ENCODE assay signal across 1 cellular context in genomic region chr10:93461807-93462178, GRCh38.
TF ChIP-seq lines count a peak whose summit lies in the region.

No MANE protein-coding gene starts in this region.

TF ChIP-seq in HepG2, 621 proteins besides CTCF, POLR2A, EP300 and RAD21 (continued from another document):
- TF ChIP-seq ZNF44 (CRISPR knock-in tag; IDR thresholded peaks at IDR 0.05) (no peak), MIER2 (CRISPR knock-in tag; IDR thresholded peaks at IDR 0.05) (no peak), MYNN (CRISPR knock-in tag; IDR thresholded peaks at IDR 0.05; ENCODE audit: low read depth) (no peak), DMTF1 (CRISPR knock-in tag; IDR thresholded peaks at IDR 0.05) (no peak), REST (IDR thresholded peaks at IDR 0.05; ENCODE audit: borderline replicate concordance in 1 of 2, low read depth in 1 of 2, low read length in 2 of 2) (no peak), ZNF280B (CRISPR knock-in tag; IDR thresholded peaks at IDR 0.05; ENCODE audit: borderline replicate concordance) (no peak), FOXA1 (IDR thresholded peaks at IDR 0.05) (no peak), FOXA1 (CRISPR knock-in tag; IDR thresholded peaks at IDR 0.05) (no peak), ZBTB44 (CRISPR knock-in tag; IDR thresholded peaks at IDR 0.05) (no peak), ZNF501 (CRISPR knock-in tag; IDR thresholded peaks at IDR 0.05) (no peak), ZNF207 (IDR thresholded peaks at IDR 0.05; ENCODE audit: borderline replicate concordance) (no peak), ZNF747 (CRISPR knock-in tag; IDR thresholded peaks at IDR 0.05; ENCODE audit: borderline replicate concordance) (no peak), ZNF577 (CRISPR knock-in tag; IDR thresholded peaks at IDR 0.05; ENCODE audit: borderline replicate concordance, low read depth) (no peak), SP140L (CRISPR knock-in tag; IDR thresholded peaks at IDR 0.05; ENCODE audit: borderline replicate concordance) (no peak), GZF1 (CRISPR knock-in tag; IDR thresholded peaks at IDR 0.05) (no peak), REXO4 (CRISPR knock-in tag; IDR thresholded peaks at IDR 0.05; ENCODE audit: borderline replicate concordance) (no peak), FOXM1 (CRISPR knock-in tag; IDR thresholded peaks at IDR 0.05) (no peak), THRA (CRISPR knock-in tag; IDR thresholded peaks at IDR 0.05; ENCODE audit: borderline replicate concordance) (no peak), RBM39 (IDR thresholded peaks at IDR 0.05; ENCODE audit: low read depth, low read length, poor library complexity, severe bottlenecking) (no peak), CAMTA2 (CRISPR knock-in tag; IDR thresholded peaks at IDR 0.05; ENCODE audit: borderline replicate concordance) (no peak)
